In the genomic region with DNA sequence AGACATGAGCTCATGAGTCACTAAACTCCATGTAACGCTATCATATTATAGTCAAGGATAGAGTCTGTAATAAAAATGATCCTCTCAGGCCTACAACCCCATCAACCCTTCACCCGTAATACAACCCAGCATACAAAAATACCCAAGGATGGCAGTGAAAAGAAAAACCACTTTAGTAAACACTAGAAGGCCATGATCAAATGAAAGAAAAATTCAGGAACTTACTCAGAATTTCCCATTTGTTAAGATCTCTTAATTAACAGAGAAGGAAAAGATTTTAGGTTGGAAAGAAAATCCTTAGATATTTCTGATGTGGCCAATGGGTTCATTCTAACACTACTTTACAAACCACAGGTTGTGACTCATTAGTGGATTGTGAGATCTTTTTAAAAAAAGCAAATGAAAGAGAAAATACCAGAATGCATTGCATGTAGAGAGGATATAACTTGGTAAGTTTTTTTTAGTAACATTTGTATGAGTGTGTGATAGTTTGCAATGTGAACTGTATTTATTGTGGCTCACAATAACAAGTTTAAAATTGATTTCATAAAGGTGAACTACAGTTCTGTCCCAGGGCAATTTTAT, we compare ENCODE assay signal across 9 cellular contexts. TPM values are rescaled to one million over a fixed set of nuclear protein-coding genes. Genes with fewer than 3 reads are reported as not detected.
DNase-seq lines count a peak whose midpoint lies in the region; ATAC-seq, FAIRE-seq and TF ChIP-seq lines count a peak whose summit lies in the region.
"Had no signal": no experiment of that assay in that cellular context is flagged by ENCODE, and none has a peak within 500 bp of the region (broad histone marks: within the 10 kb centered on the region; RNA-seq: fewer than 3 reads in every experiment).

No MANE protein-coding gene starts in this region.

- no peak for TF ChIP-seq CTCF in retinal pigment epithelial cell (conservative IDR thresholded peaks at IDR 0.05; ENCODE audit: low read depth, low read length)
- TF ChIP-seq CTCF in spleen (IDR thresholded peaks at IDR 0.05 in 8 of 11, conservative IDR thresholded peaks at IDR 0.05 in 3 of 11) = no peak

- no peaks in the 10 kb centered on the region for H3K27me3 ChIP-seq in spleen (replicated peaks in 1 of 7)

- intact Hi-C loops in spleen (cut with DNase I; ENCODE audit: low total_unique reads) = no loop called here

- peak; percentile 56 for DNase-seq in SIG-M5 treated with dmso at 0.1 percent for 504 hours (lab: John Stamatoyannopoulos, UW; ENCODE audit: unreplicated experiment)
- no peak for DNase-seq in SIG-M5 (lab: John Stamatoyannopoulos, UW)
- DNase-seq in RCC 7860 (ENCODE audit: low spot score) = no peak
- DNase-seq in retinal pigment epithelial cell (ENCODE audit: low read depth) = peak; percentile 61
- DNase-seq in spleen = no peak
- DNase-seq in NCI-H510A (lab: John Stamatoyannopoulos, UW) = no peak
- DNase-seq: NCI-H1417 had no signal

- WGBS in spleen, 5 donors = 84 to 86% (median 85%) methylated on average over 2 of the region's 2 CpGs

- ATAC-seq in HG02798 (IDR thresholded peaks at IDR 0.05; ENCODE audit: poor library complexity, unreplicated experiment) (peak; percentile 51), HG02970 (IDR thresholded peaks at IDR 0.05; ENCODE audit: low FRiP score, unreplicated experiment) (no peak)

- no peaks in the 10 kb centered on the region for H3K36me3 ChIP-seq in spleen

- peak; percentile 83 for FAIRE-seq in RCC 7860 (lab: Jason Lieb, UNC)

- H3K4me3 ChIP-seq in retinal pigment epithelial cell (ENCODE audit: low read length) (no peak overlapping the region), spleen (no peak overlapping the region)

- no peaks in the 10 kb centered on the region for H3K9me3 ChIP-seq in spleen

- no peak for TF ChIP-seq POLR2A in spleen (IDR thresholded peaks at IDR 0.05)

- peaks cover 20 to 69% (median 44%) of the 10 kb centered on the region in 6 donors for H3K4me1 ChIP-seq in spleen

- H3K27ac ChIP-seq in spleen = no peak overlapping the region

RNA-seq across cellular contexts. Expression of a gene that starts 8.0 kb away (rescaled TPM):
- total RNA-seq in spleen = 100 to 1,000 TPM in 1 of 7 donors, 10 to 100 TPM in 6; 69.7 to 115 (median 72.9) TPM
- 10 to 100 TPM; 48.3 to 62.3 (median 49.2) TPM for polyA plus RNA-seq in spleen

RNA-seq across cellular contexts. Expression of a gene that starts 45.4 kb away (rescaled TPM):
- 10 to 100 TPM in 1 of 7 donors, 1 to 10 TPM in 6; 1.7 to 13.0 (median 4.9) TPM for total RNA-seq in spleen
- polyA plus RNA-seq in spleen = under 1 TPM; 0.32 to 0.48 (median 0.33) TPM

RNA-seq across cellular contexts. Expression of a gene that starts 51.6 kb away (rescaled TPM):
- 10 to 100 TPM; 11.0 to 26.5 (median 18.5) TPM for total RNA-seq in spleen
- 1 to 10 TPM; 3.1 to 7.9 (median 4.6) TPM for polyA plus RNA-seq in spleen

Comparison
In these comparisons a context has a peak if more than half of its experiments do, and no peak if none do; other contexts are left out.
1. DNase-seq: peak in SIG-M5 treated with dmso at 0.1 percent for 504 hours (single experiment) and retinal pigment epithelial cell (single experiment); none in SIG-M5 (single experiment), RCC 7860 (single experiment), spleen (single experiment) and NCI-H510A (single experiment).